Comparison of ENCODE assay signal across 2 cellular contexts in the genomic region with DNA sequence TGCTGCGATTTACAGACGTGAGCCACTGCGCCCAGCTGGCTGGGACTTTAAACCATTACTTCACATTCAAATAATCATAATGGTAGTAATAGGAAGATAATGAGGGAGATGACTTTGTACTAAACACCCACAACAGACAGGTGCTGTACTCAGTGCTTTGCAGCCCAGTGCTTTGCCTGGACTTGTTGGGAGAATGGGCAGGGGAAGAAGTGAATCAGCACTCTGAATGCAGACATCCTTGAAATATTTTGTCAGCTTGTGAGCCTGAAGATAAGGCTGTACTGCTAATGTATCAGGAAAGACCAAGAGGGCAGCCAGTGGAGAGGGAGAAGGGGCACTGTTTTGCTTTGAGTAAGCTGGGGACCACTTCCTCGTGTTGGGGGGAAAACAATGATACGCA.
TF ChIP-seq lines count a peak whose summit lies in the region.

No MANE protein-coding gene starts in this region.

TF ChIP-seq in HepG2, 621 proteins besides CTCF, POLR2A, EP300 and RAD21:
- TF ChIP-seq CBFB (CRISPR knock-in tag; IDR thresholded peaks at IDR 0.05) (no peak), ZNF12 (CRISPR knock-in tag; IDR thresholded peaks at IDR 0.05) (no peak), PITX1 (CRISPR knock-in tag; IDR thresholded peaks at IDR 0.05) (no peak), ZSCAN21 (CRISPR knock-in tag; IDR thresholded peaks at IDR 0.05; ENCODE audit: borderline replicate concordance) (peak; percentile 83; the same call in 1 of the 2 replicates), RCOR2 (CRISPR knock-in tag; IDR thresholded peaks at IDR 0.05) (no peak), ETV5 (CRISPR knock-in tag; IDR thresholded peaks at IDR 0.05; ENCODE audit: borderline replicate concordance) (no peak), NR1H2 (CRISPR knock-in tag; IDR thresholded peaks at IDR 0.05; ENCODE audit: borderline replicate concordance, low read depth) (0 out of 2 replicates have a peak, but pooled peaks have one; percentile 24), NFE2L2 (IDR thresholded peaks at IDR 0.05; ENCODE audit: low read length) (no peak), NCOA5 (CRISPR knock-in tag; IDR thresholded peaks at IDR 0.05) (no peak)

TF ChIP-seq in K562, 482 proteins besides CTCF, POLR2A, EP300 and RAD21:
- TF ChIP-seq HSF4 (CRISPR knock-in tag; IDR thresholded peaks at IDR 0.05; ENCODE audit: borderline replicate concordance) (no peak), RBM39 (optimal IDR thresholded peaks at IDR 0.05; ENCODE audit: low read depth, low read length) (no peak), FOXM1 (IDR thresholded peaks at IDR 0.05; ENCODE audit: low read depth) (no peak), FOXM1 (CRISPR knock-in tag; IDR thresholded peaks at IDR 0.05; ENCODE audit: low read depth) (no peak), NELFE (IDR thresholded peaks at IDR 0.05; ENCODE audit: insufficient read depth, insufficient read length) (no peak), CBFA2T3 (IDR thresholded peaks at IDR 0.05) (0 out of 2 replicates have a peak, but pooled peaks have one; percentile 3), ZNF316 (IDR thresholded peaks at IDR 0.05) (no peak), ZNF830 (CRISPR knock-in tag; IDR thresholded peaks at IDR 0.05) (no peak), ZNF24 (IDR thresholded peaks at IDR 0.05) (peak; percentile 28; the same call in 1 of the 2 replicates), U2AF1 (optimal IDR thresholded peaks at IDR 0.05; ENCODE audit: low read depth, low read length) (no peak)
- TF ChIP-seq, protein P1, sequence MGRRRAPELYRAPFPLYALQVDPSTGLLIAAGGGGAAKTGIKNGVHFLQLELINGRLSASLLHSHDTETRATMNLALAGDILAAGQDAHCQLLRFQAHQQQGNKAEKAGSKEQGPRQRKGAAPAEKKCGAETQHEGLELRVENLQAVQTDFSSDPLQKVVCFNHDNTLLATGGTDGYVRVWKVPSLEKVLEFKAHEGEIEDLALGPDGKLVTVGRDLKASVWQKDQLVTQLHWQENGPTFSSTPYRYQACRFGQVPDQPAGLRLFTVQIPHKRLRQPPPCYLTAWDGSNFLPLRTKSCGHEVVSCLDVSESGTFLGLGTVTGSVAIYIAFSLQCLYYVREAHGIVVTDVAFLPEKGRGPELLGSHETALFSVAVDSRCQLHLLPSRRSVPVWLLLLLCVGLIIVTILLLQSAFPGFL (CRISPR knock-in tag; IDR thresholded peaks at IDR 0.05), result no peak
